ENCODE assay signal across 10 cellular contexts in the genomic region with DNA sequence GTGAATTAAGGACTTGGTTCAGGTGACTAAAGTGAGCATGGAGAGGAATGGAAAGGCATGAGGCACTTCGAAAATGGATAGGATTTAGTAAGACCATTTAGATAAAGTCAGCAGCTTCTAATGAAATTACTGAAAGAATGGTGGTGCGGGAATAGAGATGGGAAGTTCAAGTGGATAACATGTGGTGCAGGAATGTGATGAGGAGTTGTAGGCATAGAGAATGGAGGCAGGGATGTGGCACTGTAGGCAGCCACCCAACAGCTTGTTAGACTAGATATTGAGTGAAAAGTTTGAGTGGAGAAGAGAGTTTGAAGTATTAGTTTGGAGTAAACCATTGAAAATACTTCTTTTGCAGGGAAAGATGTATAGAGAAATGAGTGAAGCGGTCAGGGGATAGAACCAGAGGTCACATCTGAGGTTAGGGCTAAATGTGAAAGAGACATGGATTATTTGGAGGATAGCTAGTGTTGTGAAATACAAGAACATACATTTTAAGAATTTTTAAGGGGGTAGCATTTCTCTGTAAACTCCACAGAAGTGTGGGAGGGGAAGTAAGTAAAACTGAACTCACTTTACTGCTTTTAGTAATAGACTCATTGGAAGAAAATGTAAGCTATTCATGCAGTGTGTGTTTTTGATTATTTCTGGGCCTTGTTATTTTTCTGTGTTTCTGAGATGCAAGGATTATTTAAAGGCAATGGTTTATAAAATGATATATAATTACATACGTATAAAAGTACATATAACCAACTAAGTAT. TPM values are rescaled to one million over a fixed set of nuclear protein-coding genes. Genes with fewer than 3 reads are reported as not detected.
DNase-seq lines count a peak whose midpoint lies in the region; TF ChIP-seq lines count a peak whose summit lies in the region.
"Had no signal": no experiment of that assay in that cellular context is flagged by ENCODE, and none has a peak within 500 bp of the region (broad histone marks: within the 10 kb centered on the region; RNA-seq: fewer than 3 reads in every experiment).

No MANE protein-coding gene starts in this region.

- no peaks in the 10 kb centered on the region for H3K27me3 ChIP-seq in testis
- H3K27me3 ChIP-seq: colonic mucosa had no signal

- no peaks in the 10 kb centered on the region for H3K36me3 ChIP-seq in testis (ENCODE audit: low read depth, missing control alignments)
- H3K36me3 ChIP-seq: colonic mucosa had no signal

- H3K4me1 ChIP-seq in testis, result peaks cover 2% of the 10 kb centered on the region

- no peak overlapping the region for H3K27ac ChIP-seq in testis
- H3K27ac ChIP-seq: colonic mucosa had no signal

- H3K4me3 ChIP-seq in NB4 (ENCODE audit: low read depth, low read length), result no peak overlapping the region
- H3K4me3 ChIP-seq in cardiac fibroblast (replicated peaks in 1 of 2; ENCODE audit: low read depth in 2 of 2, low read length in 2 of 2), result no peak overlapping the region
- no peak overlapping the region for H3K4me3 ChIP-seq in testis
- H3K4me3 ChIP-seq: colonic mucosa had no signal

- WGBS in testis, 2 donors, result 71 to 75% methylated on average over 4 of the region's 4 CpGs

- no peak for TF ChIP-seq CTCF in NB4 (IDR thresholded peaks at IDR 0.05; ENCODE audit: low read depth, low read length)
- no peak for TF ChIP-seq CTCF in cardiac fibroblast (IDR thresholded peaks at IDR 0.05; ENCODE audit: low read depth, low read length)
- no peak for TF ChIP-seq CTCF in testis (IDR thresholded peaks at IDR 0.05)

- DNase-seq in EH (ENCODE audit: low read depth) (peak; percentile 88), NB4 (ENCODE audit: low read depth) (peak; percentile 29), cardiac fibroblast (ENCODE audit: low read depth in 2 of 2) (peak; percentile 35 to 47), non-pigmented ciliary epithelial cell (ENCODE audit: low read depth) (peak; percentile 22), NCI-H1092 (lab: John Stamatoyannopoulos, UW) (no peak), testis (no peak), NCI-H2171 (lab: John Stamatoyannopoulos, UW) (no peak), iPS-NIHi11 (ENCODE audit: low spot score) (no peak)
- DNase-seq: colonic mucosa, NCI-H1436 had no signal

- intact Hi-C loops in testis (cut with DNase I; ENCODE audit: low total_unique reads), result no loop called here

- no peaks in the 10 kb centered on the region for H3K9me3 ChIP-seq in testis
- H3K9me3 ChIP-seq: colonic mucosa had no signal

- TF ChIP-seq POLR2A in NB4 (IDR thresholded peaks at IDR 0.05; ENCODE audit: extremely low read depth, insufficient read length) (no peak), testis (IDR thresholded peaks at IDR 0.05) (no peak)

RNA-seq across cellular contexts. Expression of a gene that starts 46.2 kb away (rescaled TPM):
- total RNA-seq in testis, result 100 to 1,000 TPM; 141 to 166 TPM
- polyA plus RNA-seq in testis (ENCODE audit: insufficient read depth, low read depth, low replicate concordance), result 68.6 TPM

Comparison
In these comparisons a context has a peak if more than half of its experiments do, and no peak if none do; other contexts are left out.
1. DNase-seq: peak in EH (single experiment), NB4 (single experiment), cardiac fibroblast (2 of 2) and non-pigmented ciliary epithelial cell (single experiment); none in NCI-H1092 (single experiment), testis (single experiment), NCI-H2171 (single experiment) and iPS-NIHi11 (single experiment).